Comparison of ENCODE assay signal across 20 cellular contexts in genomic region chr6:120303527-120303926, GRCh38.
"Had no signal": no experiment of that assay in that cellular context is flagged by ENCODE, and none has a peak within 500 bp of the region (broad histone marks: within the 10 kb centered on the region; RNA-seq: fewer than 3 reads in every experiment).

No MANE protein-coding gene starts in this region.

- H3K27ac ChIP-seq: esophagus muscularis mucosa, gastroesophageal sphincter, heart left ventricle, sigmoid colon, spleen had no signal

- DNase-seq: activated CD4-positive, alpha-beta T cell treated with anti-CD3 and anti-CD28 coated beads, Interleukin-2, amount 50 U/mL, for 4 hours; activated naive CD4-positive, alpha-beta T cell; activated naive CD8-positive, alpha-beta T cell treated with anti-CD3 and anti-CD28 coated beads for 36 hours; amniotic stem cell; dermis blood vessel endothelial cell; effector memory CD4-positive, alpha-beta T cell; heart left ventricle; kidney; midbrain; nephron progenitor cell; nucleus accumbens; sigmoid colon; spleen; stimulated activated CD4-positive, alpha-beta T cell treated with anti-CD3 and anti-CD28 coated beads, Interleukin-4, amount 100 ng/mL, for 4 hours; T1000 had no signal

- ATAC-seq: activated T-helper 17 cell treated with anti-CD3 and anti-CD28 coated beads, Interleukin-2, amount 50 U/mL, for 72 hours; gastroesophageal sphincter; heart left ventricle; left lobe of liver; stimulated activated memory B cell treated with anti-CD40 and anti-IgM and Interleukin-4, amounts not matched to agents 10 μg/mL and 1 μg/mL and 100 μg/mL, for 72 hours had no signal
